ENCODE assay signal across 11 cellular contexts in the genomic region with DNA sequence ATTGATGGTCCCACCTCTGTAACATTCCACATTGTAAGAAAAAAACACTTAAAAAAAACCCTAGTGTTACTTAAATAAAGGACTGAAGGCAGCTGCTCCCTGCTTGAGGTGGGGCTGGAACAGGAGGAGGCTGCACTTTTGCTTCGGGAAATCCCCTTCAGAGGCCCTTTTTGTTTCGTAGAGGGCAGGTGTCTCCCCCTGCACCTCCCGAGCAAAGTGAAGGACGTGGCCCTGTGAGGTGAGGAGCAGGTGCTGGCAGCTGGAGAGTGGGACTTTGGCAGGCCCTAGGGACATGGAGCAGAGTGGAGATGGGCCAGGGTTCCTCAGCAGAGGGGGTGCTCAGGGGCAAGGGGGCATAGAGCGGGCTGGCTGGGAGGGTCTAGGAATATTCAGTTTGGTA. TPM values are rescaled to one million over a fixed set of nuclear protein-coding genes. Genes with fewer than 3 reads are reported as not detected.
DNase-seq lines count a peak whose midpoint lies in the region; ATAC-seq and TF ChIP-seq lines count a peak whose summit lies in the region.
"Had no signal": no experiment of that assay in that cellular context is flagged by ENCODE, and none has a peak within 500 bp of the region (broad histone marks: within the 10 kb centered on the region; RNA-seq: fewer than 3 reads in every experiment).

No MANE protein-coding gene starts in this region.

- TF ChIP-seq CTCF in OCI-LY7 (conservative IDR thresholded peaks at IDR 0.05; ENCODE audit: low read length) (no peak), transverse colon (IDR thresholded peaks at IDR 0.05) (no peak), psoas muscle (IDR thresholded peaks at IDR 0.05) (no peak)
- no peak for TF ChIP-seq CTCF in CD4-positive, alpha-beta T cell (IDR thresholded peaks at IDR 0.05)

- POLR2A ChIA-PET in OCI-LY7 (lab: Charles Lee) = no interaction called here
- POLR2A ChIA-PET in CD4-positive, alpha-beta T cell (lab: Charles Lee) = no interaction called here

- WGBS in transverse colon (ENCODE audit: low coverage in 1 of 2), 2 donors = 39 to 71% methylated on average over 2 to 5 of the region's 5 CpGs
- WGBS in psoas muscle, 3 donors = 43 to 47% (median 45%) methylated on average over 5 of the region's 5 CpGs

- no peak overlapping the region for H3K4me3 ChIP-seq in OCI-LY7 (ENCODE audit: low read depth, low read length, poor library complexity, severe bottlenecking)
- H3K4me3 ChIP-seq in transverse colon = no peak overlapping the region
- no peak overlapping the region for H3K4me3 ChIP-seq in psoas muscle

- H3K27ac Mint-ChIP-seq in CD4-positive, alpha-beta T cell = no peak overlapping the region
- H3K27ac Mint-ChIP-seq: natural killer cell treated with Interleukin-12 subunit alpha and Interleukin-12 subunit beta and Interleukin-15 and Interleukin-18, amount 100 ng/mL, for 72 hours had no signal

- H2AFZ ChIP-seq in OCI-LY7 (ENCODE audit: low read length) = no peak overlapping the region

- no peak for TF ChIP-seq POLR2A in transverse colon (IDR thresholded peaks at IDR 0.05)

- no peak overlapping the region for H3K4me2 ChIP-seq in OCI-LY7 (ENCODE audit: low read length)

- no peaks in the 10 kb centered on the region for H3K79me2 ChIP-seq in OCI-LY7 (ENCODE audit: insufficient read depth, low read depth, low read length)

- H3K4me1 ChIP-seq in OCI-LY7 (ENCODE audit: insufficient read depth, low read length, poor library complexity, severe bottlenecking) (no peaks in the 10 kb centered on the region), transverse colon (no peaks in the 10 kb centered on the region), psoas muscle (no peaks in the 10 kb centered on the region)

- no peaks in the 10 kb centered on the region for H3K4me1 Mint-ChIP-seq in CD4-positive, alpha-beta T cell (ENCODE audit: low read depth)

- no peaks in the 10 kb centered on the region for H3K36me3 Mint-ChIP-seq in CD4-positive, alpha-beta T cell (ENCODE audit: low read depth)
- H3K36me3 Mint-ChIP-seq: natural killer cell treated with Interleukin-12 subunit alpha and Interleukin-12 subunit beta and Interleukin-15 and Interleukin-18, amount 100 ng/mL, for 72 hours had no signal

- H3K27me3 ChIP-seq in transverse colon = no peaks in the 10 kb centered on the region
- no peaks in the 10 kb centered on the region for H3K27me3 ChIP-seq in CD4-positive, alpha-beta T cell (ENCODE audit: control insufficient read depth, insufficient read depth, low read length)
- peaks cover 0 to 3% (median 0%) of the 10 kb centered on the region in 3 donors for H3K27me3 ChIP-seq in psoas muscle (ENCODE audit: insufficient read depth in 3 of 3, low read length in 2 of 3)

- peak; percentile 55 for ATAC-seq in HG03045 (IDR thresholded peaks at IDR 0.05; ENCODE audit: unreplicated experiment)
- ATAC-seq in CD4-positive, alpha-beta T cell (ENCODE audit: poor library complexity) = no peak
- ATAC-seq in psoas muscle = no peak
- ATAC-seq: natural killer cell treated with Interleukin-12 subunit alpha and Interleukin-12 subunit beta and Interleukin-15 and Interleukin-18, amount 100 ng/mL, for 72 hours had no signal

- in situ Hi-C loops in transverse colon (cut with MboI; ENCODE audit: low pct_ligation_motif_present in 1 of 4, low pct_unique_long_range_greater_than_20kb in 1 of 4, low sequenced_read_pairs in 3 of 4) = no loop called here

- H3K27ac ChIP-seq in OCI-LY7 (ENCODE audit: low read depth, low read length, poor library complexity, severe bottlenecking) (no peak overlapping the region), transverse colon (no peak overlapping the region), psoas muscle (no peak overlapping the region)
- no peak overlapping the region for H3K27ac ChIP-seq in CD4-positive, alpha-beta T cell (ENCODE audit: low read depth, low read length)

- no peak overlapping the region for H3K4me3 Mint-ChIP-seq in CD4-positive, alpha-beta T cell
- H3K4me3 Mint-ChIP-seq: natural killer cell treated with Interleukin-12 subunit alpha and Interleukin-12 subunit beta and Interleukin-15 and Interleukin-18, amount 100 ng/mL, for 72 hours had no signal

- CTCF ChIA-PET in OCI-LY7 (lab: Charles Lee; ENCODE audit: unreplicated experiment) = no interaction called here
- CTCF ChIA-PET in CD4-positive, alpha-beta T cell (lab: Charles Lee) = no interaction called here

- H3K9me2 ChIP-seq in OCI-LY7 (ENCODE audit: insufficient read depth, low read length) = no peaks in the 10 kb centered on the region

- H3K27me3 Mint-ChIP-seq in CD4-positive, alpha-beta T cell = no peaks in the 10 kb centered on the region

- H3K36me3 ChIP-seq in OCI-LY7 (ENCODE audit: insufficient read depth, low read length) (no peaks in the 10 kb centered on the region), transverse colon (no peaks in the 10 kb centered on the region), psoas muscle (ENCODE audit: insufficient read depth in 1 of 2, low read depth in 1 of 2) (no peaks in the 10 kb centered on the region)

- H4K20me1 ChIP-seq in OCI-LY7 (ENCODE audit: insufficient read depth, low read length) = no peaks in the 10 kb centered on the region

- intact Hi-C loops in OCI-LY7 (cut with micrococcal nuclease; ENCODE audit: unreplicated experiment) = no loop called here
- intact Hi-C loops in transverse colon (cut with DNase I; ENCODE audit: low total_unique reads) = no loop called here
- intact Hi-C loops in CD4-positive, alpha-beta T cell (cut with DNase I, micrococcal nuclease) = no loop called here
- intact Hi-C loops in psoas muscle (cut with DNase I) = no loop called here

- H3K9me3 ChIP-seq in OCI-LY7 (ENCODE audit: low read length) (no peaks in the 10 kb centered on the region), transverse colon (no peaks in the 10 kb centered on the region), psoas muscle (no peaks in the 10 kb centered on the region)
- H3K9me3 ChIP-seq in CD4-positive, alpha-beta T cell (ENCODE audit: control insufficient read depth, low read length) = no peaks in the 10 kb centered on the region

- TF ChIP-seq EP300 in transverse colon (IDR thresholded peaks at IDR 0.05; ENCODE audit: low read depth) = no peak

- DNase-seq in activated T-cell treated with anti-CD3 and anti-CD28 coated beads for 24 hours (ENCODE audit: low read depth) = peak; percentile 25
- DNase-seq in activated T-cell treated with anti-CD3 and anti-CD28 coated beads, Interleukin-2, amount 50 U/mL, for 1 hour = no peak
- peak; percentile 7 for DNase-seq in OCI-LY7 (ENCODE audit: low spot score)
- peak; percentile 10 for DNase-seq in transverse colon
- DNase-seq in NOMO-1 (lab: John Stamatoyannopoulos, UW; ENCODE audit: unreplicated experiment in 2 of 2) = no peak
- DNase-seq in CD4-positive, alpha-beta T cell = no peak
- DNase-seq in psoas muscle = no peak
- DNase-seq: activated CD4-positive, CD25-positive, alpha-beta regulatory T cell; hypothalamus had no signal

- BruUV-seq in OCI-LY7 (replicated peaks; lab: Mats Ljungman, UMichigan) = no TSS peak

- H3K9me3 Mint-ChIP-seq in CD4-positive, alpha-beta T cell = peaks cover 4% of the 10 kb centered on the region
- H3K9me3 Mint-ChIP-seq: natural killer cell treated with Interleukin-12 subunit alpha and Interleukin-12 subunit beta and Interleukin-15 and Interleukin-18, amount 100 ng/mL, for 72 hours had no signal

RNA-seq across cellular contexts. Expression of a gene that starts 33.4 kb away (rescaled TPM):
- not detected in 2 replicates for total RNA-seq in OCI-LY7 (2014; rRNA removed; shearing (Covaris generic))
- total RNA-seq in OCI-LY7 (2022) = not detected in 2 replicates
- total RNA-seq in transverse colon = 1 to 10 TPM in 2 of 4 donors, under 1 TPM in 1, not detected in 1; 0.82 to 3.0 (median 2.1) TPM
- not detected for total RNA-seq in CD4-positive, alpha-beta T cell
- 1 to 10 TPM in 2 of 4 donors, under 1 TPM in 2; 0.10 to 5.6 (median 0.64) TPM for total RNA-seq in psoas muscle
- polyA plus RNA-seq in psoas muscle = 1 to 10 TPM in 1 of 3 donors, under 1 TPM in 2; 0.18 to 1.7 (median 0.44) TPM
- total RNA-seq: natural killer cell treated with Interleukin-12 subunit alpha and Interleukin-12 subunit beta and Interleukin-15 and Interleukin-18, amount 100 ng/mL, for 72 hours had no signal

Comparison
In these comparisons a context has a peak if more than half of its experiments do, and no peak if none do; other contexts are left out.
1. DNase-seq: peak in activated T-cell treated with anti-CD3 and anti-CD28 coated beads for 24 hours (single experiment), OCI-LY7 (single experiment) and transverse colon (single experiment); none in activated T-cell treated with anti-CD3 and anti-CD28 coated beads, Interleukin-2, amount 50 U/mL, for 1 hour (single experiment), NOMO-1 (0 of 2), CD4-positive, alpha-beta T cell (0 of 10) and psoas muscle (0 of 2).